Comparison of ENCODE assay signal across 27 cellular contexts in the genomic region with DNA sequence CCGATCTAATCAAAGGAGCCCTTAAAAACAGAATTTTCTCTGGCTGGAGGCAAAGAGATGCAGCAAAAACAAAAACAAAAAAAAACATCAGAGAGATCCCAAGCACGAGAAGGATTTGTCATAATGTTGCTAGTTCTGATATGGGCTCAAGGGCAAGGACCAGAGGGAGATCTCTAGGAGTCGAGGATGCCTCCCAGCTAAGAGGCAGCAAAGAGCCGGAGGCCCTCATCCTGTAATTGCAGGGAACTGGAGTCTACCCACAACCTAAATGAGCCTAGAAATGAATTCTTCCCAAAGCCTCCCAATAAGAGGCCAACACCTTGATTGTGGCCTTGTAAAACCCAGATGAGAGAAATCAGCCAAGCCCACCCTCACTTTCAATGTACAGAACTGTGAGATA.
"Had no signal": no experiment of that assay in that cellular context is flagged by ENCODE, and none has a peak within 500 bp of the region (broad histone marks: within the 10 kb centered on the region; RNA-seq: fewer than 3 reads in every experiment).

No MANE protein-coding gene starts in this region.

- H3K27me3 Mint-ChIP-seq: type B pancreatic cell had no signal

- DNase-seq: stimulated activated CD4-positive, alpha-beta T cell treated with anti-CD3 and anti-CD28 coated beads, Interleukin-2, amount 100 ng/mL, for 24 hours; stimulated activated CD4-positive, alpha-beta T cell treated with anti-CD3 and anti-CD28 coated beads, Interleukin-2, amount 100 ng/mL, for 48 hours; stimulated activated CD4-positive, alpha-beta T cell treated with anti-CD3 and anti-CD28 coated beads, Interleukin-4, amount 100 ng/mL, for 1 hour; stimulated activated CD4-positive, alpha-beta T cell treated with anti-CD3 and anti-CD28 coated beads, Interleukin-4, amount 100 ng/mL, for 24 hours; stimulated activated CD4-positive, alpha-beta T cell treated with anti-CD3 and anti-CD28 coated beads, Interleukin-4, amount 100 ng/mL, for 4 hours; stimulated activated CD8-positive, alpha-beta memory T cell treated with anti-CD3 and anti-CD28 coated beads, Interleukin-4, amount 100 ng/mL, for 48 hours; stimulated activated naive B cell treated with anti-CD40 and anti-IgM and Interleukin-4, amounts not matched to agents 10 μg/mL and 1 μg/mL and 100 μg/mL, for 72 hours; stimulated activated naive CD4-positive, alpha-beta T cell; stimulated activated naive CD4-positive, alpha-beta T cell treated with Interleukin-2 at 50 U/mL for 16 hours; stimulated activated naive CD8-positive, alpha-beta T cell treated with anti-CD3 and anti-CD28 coated beads, Interleukin-15, amount 100 ng/mL, for 72 hours; stimulated activated naive CD8-positive, alpha-beta T cell treated with anti-CD3 and anti-CD28 coated beads, Interleukin-15, Interleukin-2, amounts not matched to agents 100 U/mL and 50 U/mL, for 24 hours; stomach; substantia nigra; thyroid gland; tibial artery; transverse colon; upper lobe of left lung; upper lobe of right lung; uterus had no signal

- H3K4me3 Mint-ChIP-seq: stimulated activated effector memory CD8-positive, alpha-beta T cell treated with anti-CD3 and anti-CD28 coated beads, Interleukin-12 subunit alpha, Interleukin-12 subunit beta, amount 100 ng/mL, for 72 hours; stimulated activated memory B cell treated with anti-CD40 and anti-IgM and Interleukin-4, amounts not matched to agents 10 μg/mL and 1 μg/mL and 100 μg/mL, for 72 hours; stimulated activated naive B cell treated with anti-CD40 and anti-IgM and Interleukin-4, amounts not matched to agents 10 μg/mL and 1 μg/mL and 100 μg/mL, for 72 hours; stimulated activated naive CD8-positive, alpha-beta T cell treated with anti-CD3 and anti-CD28 coated beads, Interleukin-15, amount 100 ng/mL, for 72 hours; stimulated activated naive CD8-positive, alpha-beta T cell treated with anti-CD3 and anti-CD28 coated beads, Interleukin-15, Interleukin-2, amounts not matched to agents 100 ng/mL and 50 ng/mL, for 24 hours; type B pancreatic cell had no signal

- H3K4me1 Mint-ChIP-seq: stimulated activated memory B cell treated with anti-CD40 and anti-IgM and Interleukin-4, amounts not matched to agents 10 μg/mL and 1 μg/mL and 100 μg/mL, for 72 hours; stimulated activated naive CD8-positive, alpha-beta T cell treated with anti-CD3 and anti-CD28 coated beads, Interleukin-15, amount 100 ng/mL, for 72 hours had no signal

- H3K4me3 ChIP-seq: stomach, suprapubic skin, thoracic aorta, thyroid gland, tibial artery, tibial nerve, transverse colon, upper lobe of left lung, upper lobe of right lung, uterus, vagina had no signal

- H3K36me3 Mint-ChIP-seq: stimulated activated effector memory CD8-positive, alpha-beta T cell treated with anti-CD3 and anti-CD28 coated beads, Interleukin-12 subunit alpha, Interleukin-12 subunit beta, amount 100 ng/mL, for 72 hours; stimulated activated memory B cell treated with anti-CD40 and anti-IgM and Interleukin-4, amounts not matched to agents 10 μg/mL and 1 μg/mL and 100 μg/mL, for 72 hours; stimulated activated naive B cell treated with anti-CD40 and anti-IgM and Interleukin-4, amounts not matched to agents 10 μg/mL and 1 μg/mL and 100 μg/mL, for 72 hours had no signal

- H3K27ac Mint-ChIP-seq: stimulated activated effector memory CD8-positive, alpha-beta T cell treated with anti-CD3 and anti-CD28 coated beads, Interleukin-12 subunit alpha, Interleukin-12 subunit beta, amount 100 ng/mL, for 72 hours; stimulated activated memory B cell treated with anti-CD40 and anti-IgM and Interleukin-4, amounts not matched to agents 10 μg/mL and 1 μg/mL and 100 μg/mL, for 72 hours; stimulated activated naive B cell treated with anti-CD40 and anti-IgM and Interleukin-4, amounts not matched to agents 10 μg/mL and 1 μg/mL and 100 μg/mL, for 72 hours; stimulated activated naive CD8-positive, alpha-beta T cell treated with anti-CD3 and anti-CD28 coated beads, Interleukin-15, amount 100 ng/mL, for 72 hours; stimulated activated naive CD8-positive, alpha-beta T cell treated with anti-CD3 and anti-CD28 coated beads, Interleukin-15, Interleukin-2, amounts not matched to agents 100 ng/mL and 50 ng/mL, for 24 hours; type B pancreatic cell had no signal

- H3K4me1 ChIP-seq: upper lobe of right lung had no signal

- H3K36me3 ChIP-seq: stomach, suprapubic skin, thoracic aorta, thyroid gland, tibial artery, tibial nerve, transverse colon, upper lobe of left lung, upper lobe of right lung, uterus, vagina had no signal

- H3K9me3 ChIP-seq: stomach, suprapubic skin, thoracic aorta, thyroid gland, tibial artery, tibial nerve, transverse colon, upper lobe of left lung, upper lobe of right lung, uterus, vagina had no signal

- H3K27me3 ChIP-seq: stomach, suprapubic skin, thyroid gland, tibial artery, tibial nerve, transverse colon, upper lobe of left lung, upper lobe of right lung, uterus, vagina had no signal

- H3K9me3 Mint-ChIP-seq: stimulated activated effector memory CD8-positive, alpha-beta T cell treated with anti-CD3 and anti-CD28 coated beads, Interleukin-12 subunit alpha, Interleukin-12 subunit beta, amount 100 ng/mL, for 72 hours; stimulated activated memory B cell treated with anti-CD40 and anti-IgM and Interleukin-4, amounts not matched to agents 10 μg/mL and 1 μg/mL and 100 μg/mL, for 72 hours; stimulated activated naive B cell treated with anti-CD40 and anti-IgM and Interleukin-4, amounts not matched to agents 10 μg/mL and 1 μg/mL and 100 μg/mL, for 72 hours; stimulated activated naive CD8-positive, alpha-beta T cell treated with anti-CD3 and anti-CD28 coated beads, Interleukin-15, amount 100 ng/mL, for 72 hours; stimulated activated naive CD8-positive, alpha-beta T cell treated with anti-CD3 and anti-CD28 coated beads, Interleukin-15, Interleukin-2, amounts not matched to agents 100 ng/mL and 50 ng/mL, for 24 hours; type B pancreatic cell had no signal

- ATAC-seq: stimulated activated effector memory CD8-positive, alpha-beta T cell treated with anti-CD3 and anti-CD28 coated beads, Interleukin-12 subunit alpha, Interleukin-12 subunit beta, amount 100 ng/mL, for 72 hours; stimulated activated memory B cell treated with anti-CD40 and anti-IgM and Interleukin-4, amounts not matched to agents 10 μg/mL and 1 μg/mL and 100 μg/mL, for 72 hours; stimulated activated naive B cell treated with anti-CD40 and anti-IgM and Interleukin-4, amounts not matched to agents 10 μg/mL and 1 μg/mL and 100 μg/mL, for 72 hours; stimulated activated naive CD8-positive, alpha-beta T cell treated with anti-CD3 and anti-CD28 coated beads, Interleukin-15, amount 100 ng/mL, for 72 hours; stimulated activated naive CD8-positive, alpha-beta T cell treated with anti-CD3 and anti-CD28 coated beads, Interleukin-15, Interleukin-2, amounts not matched to agents 100 U/mL and 50 U/mL, for 24 hours; upper lobe of right lung had no signal

- H3K27ac ChIP-seq: stomach, suprapubic skin, thoracic aorta, thyroid gland, transverse colon, upper lobe of left lung, upper lobe of right lung, uterus, vagina had no signal
